Comparison of ENCODE assay signal across 18 cellular contexts in genomic region chr4:1401409-1402020, GRCh38. TPM values are rescaled to one million over a fixed set of nuclear protein-coding genes. Genes with fewer than 3 reads are reported as not detected.
DNase-seq lines count a peak whose midpoint lies in the region; ATAC-seq and TF ChIP-seq lines count a peak whose summit lies in the region.
"Had no signal": no experiment of that assay in that cellular context is flagged by ENCODE, and none has a peak within 500 bp of the region (broad histone marks: within the 10 kb centered on the region; RNA-seq: fewer than 3 reads in every experiment).

No MANE protein-coding gene starts in this region.

- H3K4me3 ChIP-seq in right atrium auricular region (no peak overlapping the region), WERI-Rb-1 (ENCODE audit: low read depth, low read length) (no peak overlapping the region), left lung (no peak overlapping the region), gastroesophageal sphincter (no peak overlapping the region)
- H3K4me3 ChIP-seq: SJCRH30 had no signal

- no peak overlapping the region for H3K27ac ChIP-seq in right atrium auricular region
- H3K27ac ChIP-seq in WERI-Rb-1: no peak overlapping the region
- H3K27ac ChIP-seq in left lung: no peak overlapping the region
- no peak overlapping the region for H3K27ac ChIP-seq in gastroesophageal sphincter
- H3K27ac ChIP-seq: SJCRH30 had no signal

- no peak for TF ChIP-seq POLR2A in gastroesophageal sphincter (IDR thresholded peaks at IDR 0.05)

- DNase-seq in Right ventricle myocardium superior: peak; percentile 24
- DNase-seq in right atrium auricular region (ENCODE audit: low spot score): no peak
- peak; percentile 18 for DNase-seq in WERI-Rb-1
- peak; percentile 21 to 58 for DNase-seq in left lung
- peak; percentile 27 for DNase-seq in ureter (ENCODE audit: low spot score)
- DNase-seq in inferior parietal cortex (ENCODE audit: extremely low spot score): no peak
- DNase-seq: activated CD4-positive, alpha-beta T cell treated with anti-CD3 and anti-CD28 coated beads, Interleukin-2, amount 10 ng/mL, durations not matched to agents 7 days and 5 days; DMS53; NCI-H1436; SJCRH30; substantia nigra; T-helper 9 cell had no signal

- TF ChIP-seq CTCF in right atrium auricular region (IDR thresholded peaks at IDR 0.05) (no peak), WERI-Rb-1 (IDR thresholded peaks at IDR 0.05; ENCODE audit: low read depth, low read length) (no peak), left lung (IDR thresholded peaks at IDR 0.05) (no peak), gastroesophageal sphincter (IDR thresholded peaks at IDR 0.05) (no peak)

- H3K36me3 ChIP-seq in right atrium auricular region (no peaks in the 10 kb centered on the region), WERI-Rb-1 (no peaks in the 10 kb centered on the region), left lung (no peaks in the 10 kb centered on the region), gastroesophageal sphincter (no peaks in the 10 kb centered on the region)
- H3K36me3 ChIP-seq: SJCRH30 had no signal

- 21% methylated on average over 2 of the region's 18 CpGs; no CpG with 5 or more reads in 1 of the 2 donors for WGBS in gastroesophageal sphincter (ENCODE audit: low coverage in 1 of 2), 2 donors

- no peaks in the 10 kb centered on the region for H3K9me3 ChIP-seq in right atrium auricular region
- peaks cover 16% of the 10 kb centered on the region for H3K9me3 ChIP-seq in WERI-Rb-1 (ENCODE audit: severe bottlenecking)
- H3K9me3 ChIP-seq in left lung: peaks cover 0 to 18% of the 10 kb centered on the region in 2 donors
- no peaks in the 10 kb centered on the region for H3K9me3 ChIP-seq in gastroesophageal sphincter

- H3K27me3 ChIP-seq in right atrium auricular region (peaks cover 21 to 55% of the 10 kb centered on the region in 2 donors), WERI-Rb-1 (ENCODE audit: insufficient read depth, low read depth, severe bottlenecking) (peaks cover 73% of the 10 kb centered on the region), left lung (peaks cover 53 to 73% of the 10 kb centered on the region in 2 donors), gastroesophageal sphincter (peaks cover 80% of the 10 kb centered on the region)
- H3K27me3 ChIP-seq: SJCRH30 had no signal

- intact Hi-C loops in Right ventricle myocardium superior (cut with DNase I): no loop called here
- intact Hi-C loops in left lung (cut with DNase I): no loop called here

- H3K4me1 ChIP-seq in right atrium auricular region (peaks cover 0 to 33% of the 10 kb centered on the region in 2 donors), left lung (peaks cover 0 to 9% of the 10 kb centered on the region in 2 donors), gastroesophageal sphincter (peaks cover 0 to 46% (median 5%) of the 10 kb centered on the region in 3 donors)
- H3K4me1 ChIP-seq: SJCRH30 had no signal

- TF ChIP-seq EP300 in gastroesophageal sphincter (IDR thresholded peaks at IDR 0.05): no peak

- ATAC-seq in Right ventricle myocardium superior (ENCODE audit: poor library complexity) (no peak), left lung (no peak), HG03095 (IDR thresholded peaks at IDR 0.05; ENCODE audit: unreplicated experiment) (no peak), gastroesophageal sphincter (no peak)
- ATAC-seq: left lobe of liver; naive thymus-derived CD4-positive, alpha-beta T cell had no signal

RNA-seq across cellular contexts. Expression of gene NKX1-1, which starts 4.7 kb away (rescaled TPM):
- total RNA-seq in Right ventricle myocardium superior (not detected), right atrium auricular region (not detected), left lung (not detected), ureter (not detected), gastroesophageal sphincter (not detected)
- total RNA-seq: activated CD4-positive, alpha-beta T cell treated with anti-CD3 and anti-CD28 coated beads, Interleukin-2, amount 10 ng/mL, durations not matched to agents 7 days and 5 days; left lobe of liver; LHCN-M2; naive thymus-derived CD4-positive, alpha-beta T cell; pulmonary artery endothelial cell; SJCRH30 had no signal

RNA-seq across cellular contexts. Expression of gene UVSSA, which starts 54.5 kb away (rescaled TPM):
- total RNA-seq in Right ventricle myocardium superior (6.7 TPM), right atrium auricular region (1 to 10 TPM; 4.4 to 7.5 TPM), left lung (10 to 100 TPM; 33.0 to 36.6 TPM), ureter (48.1 TPM), gastroesophageal sphincter (10 to 100 TPM in 2 of 4 donors, 1 to 10 TPM in 2; 3.1 to 24.1 (median 9.9) TPM)

Comparison
In these comparisons a context has a peak if more than half of its experiments do, and no peak if none do; other contexts are left out.
1. DNase-seq: peak in Right ventricle myocardium superior (single experiment), WERI-Rb-1 (single experiment), left lung (2 of 2) and ureter (single experiment); none in right atrium auricular region (single experiment) and inferior parietal cortex (single experiment).